10 cellular contexts compared by ENCODE assay signal in genomic region chr17:42310281-42311156, GRCh38. TPM values are rescaled to one million over a fixed set of nuclear protein-coding genes. Genes with fewer than 3 reads are reported as not detected.
DNase-seq lines count a peak whose midpoint lies in the region; ATAC-seq and TF ChIP-seq lines count a peak whose summit lies in the region.
"Had no signal": no experiment of that assay in that cellular context is flagged by ENCODE, and none has a peak within 500 bp of the region (broad histone marks: within the 10 kb centered on the region; RNA-seq: fewer than 3 reads in every experiment).

No MANE protein-coding gene starts in this region.

- peak; percentile 55 for DNase-seq in stimulated activated CD4-positive, alpha-beta T cell treated with anti-CD3 and anti-CD28 coated beads, Interleukin-4, amount 100 ng/mL, for 24 hours
- DNase-seq in stimulated activated CD4-positive, alpha-beta T cell treated with anti-CD3 and anti-CD28 coated beads, Interleukin-4, amount 100 ng/mL, for 1 hour: no peak
- no peak for DNase-seq in naive B cell
- no peak for DNase-seq in posterior vena cava (ENCODE audit: low spot score)
- no peak for DNase-seq in NCI-H2196 treated with DMSO at 0.1 percent for 48 hours (lab: John Stamatoyannopoulos, UW; ENCODE audit: unreplicated experiment)
- DNase-seq in ecto neural progenitor cell (ENCODE audit: low spot score): no peak
- no peak for DNase-seq in medulla oblongata (ENCODE audit: extremely low spot score)
- DNase-seq: EL, SW 1271 had no signal

- H3K4me3 Mint-ChIP-seq in brain (peak overlapping the region in 1 of 5 experiments; percentile 61), naive B cell (peak overlapping the region in 3 of 8 donors; percentile 41 to 68 (median 64))

- intact Hi-C loops in posterior vena cava (cut with DNase I): no loop called here

- no peak for ATAC-seq in naive B cell (ENCODE audit: low read depth in 2 of 2)

- H3K27ac Mint-ChIP-seq in brain (peak overlapping the region; percentile 89 to 99 (median 95)), naive B cell (peak overlapping the region in 5 of 6 donors; percentile 8 to 72 (median 34))

- H3K27me3 Mint-ChIP-seq in brain (peaks cover 4% of the 10 kb centered on the region), naive B cell (no peaks in the 10 kb centered on the region)

- TF ChIP-seq CTCF in brain (conservative IDR thresholded peaks at IDR 0.05): no peak

- H3K9me3 Mint-ChIP-seq in brain (peaks cover 0 to 2% (median 0%) of the 10 kb centered on the region in 5 experiments), naive B cell (no peaks in the 10 kb centered on the region)

- H3K36me3 Mint-ChIP-seq in brain: peaks cover 6% of the 10 kb centered on the region
- H3K36me3 Mint-ChIP-seq in naive B cell: peaks cover 4 to 24% of the 10 kb centered on the region in 2 donors

- peaks cover 43% of the 10 kb centered on the region for H3K4me1 Mint-ChIP-seq in brain
- H3K4me1 Mint-ChIP-seq in naive B cell: peaks cover 31 to 44% (median 41%) of the 10 kb centered on the region in 3 donors

RNA-seq across cellular contexts. Expression of gene STAT5A, which starts 22.2 kb away (rescaled TPM):
- polyA plus RNA-seq in brain (ENCODE audit: insufficient read depth, low read depth, low replicate concordance): 8.5 TPM
- polyA plus RNA-seq in naive B cell (ENCODE audit: low read depth in 6 of 6): 10 to 100 TPM; 24.6 to 53.2 (median 45.2) TPM
- 10 to 100 TPM; 30.7 to 37.6 TPM for total RNA-seq in posterior vena cava

RNA-seq across cellular contexts. Expression of gene STAT5B, which starts 34.3 kb away (rescaled TPM):
- 27.0 TPM for polyA plus RNA-seq in brain (ENCODE audit: insufficient read depth, low read depth, low replicate concordance)
- polyA plus RNA-seq in naive B cell (ENCODE audit: low read depth in 6 of 6): 10 to 100 TPM; 22.8 to 52.6 (median 42.6) TPM
- 10 to 100 TPM; 88.6 to 96.3 TPM for total RNA-seq in posterior vena cava
